In the genomic region with DNA sequence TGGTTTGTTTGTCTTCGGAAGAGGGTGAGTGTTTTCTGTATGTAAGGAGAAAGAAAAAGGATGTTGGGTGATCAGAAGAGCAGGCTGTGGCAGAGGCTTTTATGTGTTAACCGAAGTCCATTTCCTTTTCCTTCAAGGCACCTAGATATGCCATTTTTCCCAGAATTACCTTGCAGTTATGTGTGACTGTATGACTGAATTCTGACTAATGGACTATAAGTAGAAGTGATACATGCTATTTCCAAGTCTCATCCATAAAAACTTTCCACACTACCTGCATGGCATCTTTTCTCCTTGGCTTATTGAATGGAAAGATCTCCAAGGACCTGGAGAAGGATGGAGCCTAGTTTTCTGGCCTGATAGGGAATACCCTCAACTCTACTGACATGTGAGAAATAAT, we compare ENCODE assay signal across 31 cellular contexts.
"Had no signal": no experiment of that assay in that cellular context is flagged by ENCODE, and none has a peak within 500 bp of the region (broad histone marks: within the 10 kb centered on the region; RNA-seq: fewer than 3 reads in every experiment).

No MANE protein-coding gene starts in this region.

- DNase-seq: activated B cell treated with CpG ODN at 0.5 μM for 24 hours; activated CD4-positive, alpha-beta memory T cell treated with anti-CD3 and anti-CD28 coated beads for 36 hours; activated CD4-positive, alpha-beta T cell treated with anti-CD3 and anti-CD28 coated beads for 4 hours; activated CD4-positive, alpha-beta T cell treated with anti-CD3 and anti-CD28 coated beads, Interleukin-2, amount 50 U/mL, for 1 hour; activated CD4-positive, CD25-positive, alpha-beta regulatory T cell treated with anti-CD3 and anti-CD28 coated beads, Interleukin-2, amount 50 U/mL, for 72 hours; activated CD8-positive, alpha-beta memory T cell treated with anti-CD3 and anti-CD28 coated beads, Interleukin-2, amount 50 U/mL, for 4 hours; activated effector memory CD4-positive, alpha-beta T cell treated with Interleukin-2 at 50 U/mL for 16 hours; activated naive CD4-positive, alpha-beta T cell treated with anti-CD3 and anti-CD28 coated beads, Interleukin-2, amount 10 ng/mL, durations not matched to agents 7 days and 5 days; activated naive CD8-positive, alpha-beta T cell treated with anti-CD3 and anti-CD28 coated beads, Interleukin-2, amount 50 U/mL, for 24 hours; activated T-cell treated with anti-CD3 and anti-CD28 coated beads for 4 hours; activated T-cell treated with anti-CD3 and anti-CD28 coated beads, Interleukin-2, amount 50 U/mL, for 4 hours; anterior cingulate cortex; Karpas-422; NCI-H1105; NCI-H1417 treated with DMSO at 0.1 percent for 48 hours; NCI-H1930; NCI-H2081 treated with DMSO at 0.1 percent for 48 hours; NCI-H345; NCI-H524 treated with DMSO at 0.1 percent for 48 hours; PC-9; Right ventricle myocardium superior; SW 1271; T-helper 1 cell; T-helper 2 cell; T-helper 9 cell had no signal

- H3K36me3 Mint-ChIP-seq: activated CD4-positive, alpha-beta memory T cell treated with anti-CD3 and anti-CD28 coated beads for 36 hours; activated naive CD4-positive, alpha-beta T cell treated with anti-CD3 and anti-CD28 coated beads, Interleukin-2, amount 10 ng/mL, durations not matched to agents 7 days and 5 days; activated naive CD8-positive, alpha-beta T cell; brain had no signal

- H2AFZ ChIP-seq: PC-9 had no signal

- H3K27ac Mint-ChIP-seq: activated B cell treated with CpG ODN at 0.5 μM for 24 hours; activated CD4-positive, alpha-beta memory T cell treated with anti-CD3 and anti-CD28 coated beads for 36 hours; activated naive CD4-positive, alpha-beta T cell treated with anti-CD3 and anti-CD28 coated beads, Interleukin-2, amount 10 ng/mL, durations not matched to agents 7 days and 5 days; activated naive CD8-positive, alpha-beta T cell; activated naive CD8-positive, alpha-beta T cell treated with anti-CD3 and anti-CD28 coated beads, Interleukin-2, amount 50 U/mL, for 24 hours; brain had no signal

- FAIRE-seq: RCC 7860 had no signal

- H3K4me1 Mint-ChIP-seq: activated B cell treated with CpG ODN at 0.5 μM for 24 hours; activated naive CD4-positive, alpha-beta T cell treated with anti-CD3 and anti-CD28 coated beads, Interleukin-2, amount 10 ng/mL, durations not matched to agents 7 days and 5 days; activated naive CD8-positive, alpha-beta T cell treated with anti-CD3 and anti-CD28 coated beads, Interleukin-2, amount 50 U/mL, for 24 hours; central memory CD8-positive, alpha-beta T cell had no signal

- H3K36me3 ChIP-seq: cardiac muscle cell had no signal

- H3K4me2 ChIP-seq: PC-9 had no signal

- H3K4me3 Mint-ChIP-seq: activated B cell treated with CpG ODN at 0.5 μM for 24 hours; activated CD4-positive, alpha-beta memory T cell treated with anti-CD3 and anti-CD28 coated beads for 36 hours; activated naive CD4-positive, alpha-beta T cell treated with anti-CD3 and anti-CD28 coated beads, Interleukin-2, amount 10 ng/mL, durations not matched to agents 7 days and 5 days; activated naive CD8-positive, alpha-beta T cell; activated naive CD8-positive, alpha-beta T cell treated with anti-CD3 and anti-CD28 coated beads, Interleukin-2, amount 50 U/mL, for 24 hours; activated T-cell treated with anti-CD3 and anti-CD28 coated beads, Interleukin-2, amount 50 U/mL, for 4 hours; brain; central memory CD8-positive, alpha-beta T cell had no signal

- ATAC-seq: activated naive CD8-positive, alpha-beta T cell treated with anti-CD3 and anti-CD28 coated beads, Interleukin-2, amount 50 U/mL, for 24 hours; activated T-cell treated with anti-CD3 and anti-CD28 coated beads, Interleukin-2, amount 50 U/mL, for 4 hours had no signal

- H3K27ac ChIP-seq: cardiac muscle cell, PC-9, VCaP had no signal

- H3K9me3 Mint-ChIP-seq: activated B cell treated with CpG ODN at 0.5 μM for 24 hours; activated CD4-positive, alpha-beta memory T cell treated with anti-CD3 and anti-CD28 coated beads for 36 hours; activated naive CD4-positive, alpha-beta T cell treated with anti-CD3 and anti-CD28 coated beads, Interleukin-2, amount 10 ng/mL, durations not matched to agents 7 days and 5 days; activated naive CD8-positive, alpha-beta T cell treated with anti-CD3 and anti-CD28 coated beads, Interleukin-2, amount 50 U/mL, for 24 hours; activated T-cell treated with anti-CD3 and anti-CD28 coated beads, Interleukin-2, amount 50 U/mL, for 4 hours; central memory CD8-positive, alpha-beta T cell had no signal

- H3K27me3 ChIP-seq: cardiac muscle cell had no signal

- H3K4me3 ChIP-seq: cardiac muscle cell, PC-9 had no signal
